12 cellular contexts compared by ENCODE assay signal in the genomic region with DNA sequence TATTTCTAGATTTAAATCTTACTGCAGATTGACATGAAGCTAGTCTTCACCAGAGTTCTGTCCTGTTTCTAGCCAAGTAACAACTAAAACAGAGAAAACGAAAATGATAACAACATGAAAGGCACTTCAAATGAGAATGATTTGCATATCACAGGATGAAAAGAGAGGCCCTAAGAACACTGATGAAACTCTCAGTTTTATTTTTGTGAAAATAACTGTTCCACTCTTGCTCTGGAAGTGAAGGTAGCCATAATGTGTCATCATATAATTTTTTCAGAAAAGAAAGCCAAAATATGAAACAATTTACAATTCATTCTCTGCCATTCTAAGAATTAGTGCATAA.
DNase-seq lines count a peak whose midpoint lies in the region; ATAC-seq lines count a peak whose summit lies in the region.
"Had no signal": no experiment of that assay in that cellular context is flagged by ENCODE, and none has a peak within 500 bp of the region (broad histone marks: within the 10 kb centered on the region; RNA-seq: fewer than 3 reads in every experiment).

No MANE protein-coding gene starts in this region.

- H3K4me1 Mint-ChIP-seq in activated CD4-positive, alpha-beta T cell treated with anti-CD3 and anti-CD28 coated beads for 36 hours, result peaks cover 15% of the 10 kb centered on the region
- no peaks in the 10 kb centered on the region for H3K4me1 Mint-ChIP-seq in activated T-helper 17 cell treated with anti-CD3 and anti-CD28 coated beads, Interleukin-2, amount 50 U/mL, for 72 hours

- no peaks in the 10 kb centered on the region for H3K36me3 Mint-ChIP-seq in activated CD4-positive, alpha-beta T cell treated with anti-CD3 and anti-CD28 coated beads for 36 hours (ENCODE audit: low read depth)
- no peaks in the 10 kb centered on the region for H3K36me3 Mint-ChIP-seq in activated T-helper 17 cell treated with anti-CD3 and anti-CD28 coated beads, Interleukin-2, amount 50 U/mL, for 72 hours (ENCODE audit: low read depth)

- no peaks in the 10 kb centered on the region for H3K9me3 Mint-ChIP-seq in activated CD4-positive, alpha-beta T cell treated with anti-CD3 and anti-CD28 coated beads for 36 hours (ENCODE audit: low read depth)
- H3K9me3 Mint-ChIP-seq in activated T-helper 17 cell treated with anti-CD3 and anti-CD28 coated beads, Interleukin-2, amount 50 U/mL, for 72 hours, result no peaks in the 10 kb centered on the region

- POLR2A ChIA-PET in activated CD4-positive, alpha-beta T cell treated with anti-CD3 and anti-CD28 coated beads for 36 hours (lab: Charles Lee), result no interaction called here

- DNase-seq in activated CD4-positive, alpha-beta T cell treated with anti-CD3 and anti-CD28 coated beads for 36 hours, result no peak
- no peak for DNase-seq in activated CD4-positive, alpha-beta T cell treated with anti-CD3 and anti-CD28 coated beads, Interleukin-2, amount 50 U/mL, for 48 hours
- no peak for DNase-seq in DMS153 treated with DMSO at 0.1 percent for 48 hours (lab: John Stamatoyannopoulos, UW; ENCODE audit: unreplicated experiment)
- DNase-seq in NCI-H2107 treated with DMSO at 0.1 percent for 48 hours (lab: John Stamatoyannopoulos, UW; ENCODE audit: unreplicated experiment), result no peak
- no peak for DNase-seq in OCI-M1 (lab: John Stamatoyannopoulos, UW)
- DNase-seq: 8988T, EL, foreskin keratinocyte, left ventricle myocardium inferior had no signal

- H3K4me3 Mint-ChIP-seq in activated CD4-positive, alpha-beta T cell treated with anti-CD3 and anti-CD28 coated beads for 36 hours, result no peak overlapping the region
- peak overlapping the region; percentile 34 for H3K4me3 Mint-ChIP-seq in activated T-helper 17 cell treated with anti-CD3 and anti-CD28 coated beads, Interleukin-2, amount 50 U/mL, for 72 hours

- peaks cover 14% of the 10 kb centered on the region for H3K27me3 Mint-ChIP-seq in activated CD4-positive, alpha-beta T cell treated with anti-CD3 and anti-CD28 coated beads for 36 hours
- peaks cover 27% of the 10 kb centered on the region for H3K27me3 Mint-ChIP-seq in activated T-helper 17 cell treated with anti-CD3 and anti-CD28 coated beads, Interleukin-2, amount 50 U/mL, for 72 hours

- H3K27ac Mint-ChIP-seq in activated CD4-positive, alpha-beta T cell treated with anti-CD3 and anti-CD28 coated beads for 36 hours, result no peak overlapping the region
- peak overlapping the region; percentile 53 for H3K27ac Mint-ChIP-seq in activated T-helper 17 cell treated with anti-CD3 and anti-CD28 coated beads, Interleukin-2, amount 50 U/mL, for 72 hours

- intact Hi-C loops in activated CD4-positive, alpha-beta T cell treated with anti-CD3 and anti-CD28 coated beads for 36 hours (cut with DNase I, micrococcal nuclease), result loop anchor here in 1 of 2 experiments (1.0 kb wide), 1 partner anchor 9 kb away; no protein-coding TSS in a partner anchor

- CTCF ChIA-PET in activated CD4-positive, alpha-beta T cell treated with anti-CD3 and anti-CD28 coated beads for 36 hours (lab: Charles Lee), result no interaction called here

- ATAC-seq in activated CD4-positive, alpha-beta T cell treated with anti-CD3 and anti-CD28 coated beads for 36 hours, result peak; percentile 73
- ATAC-seq in GM21367 (IDR thresholded peaks at IDR 0.05; ENCODE audit: unreplicated experiment), result peak; percentile 84
- ATAC-seq in HG03064 (IDR thresholded peaks at IDR 0.05; ENCODE audit: low read depth, unreplicated experiment), result peak; percentile 86
- peak; percentile 73 for ATAC-seq in activated T-helper 17 cell treated with anti-CD3 and anti-CD28 coated beads, Interleukin-2, amount 50 U/mL, for 72 hours (replicated peaks)
- ATAC-seq: foreskin keratinocyte had no signal
